Comparison of ENCODE assay signal across 7 cellular contexts in the genomic region with DNA sequence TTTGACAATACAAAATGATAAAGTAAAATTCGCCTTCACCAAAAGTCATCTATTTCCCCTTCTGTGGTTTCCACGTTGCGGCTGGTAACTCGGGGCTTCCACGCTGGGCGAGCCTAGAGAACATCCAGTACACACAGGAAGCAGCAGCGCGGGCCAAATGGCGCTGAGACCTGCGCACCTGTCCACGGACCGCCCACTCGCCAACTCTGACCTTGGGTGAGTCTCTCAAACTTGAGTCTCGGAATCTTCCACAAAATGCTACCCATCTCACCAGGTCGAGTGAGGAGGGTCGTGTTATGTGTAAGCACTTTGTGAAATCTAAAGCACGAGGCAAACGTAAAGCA. TPM values are rescaled to one million over a fixed set of nuclear protein-coding genes. Genes with fewer than 3 reads are reported as not detected.
DNase-seq lines count a peak whose midpoint lies in the region; ATAC-seq and TF ChIP-seq lines count a peak whose summit lies in the region.

No MANE protein-coding gene starts in this region.

- H3K27me3 ChIP-seq in dorsolateral prefrontal cortex (no peaks in the 10 kb centered on the region), mucosa of stomach (ENCODE audit: control insufficient read depth, insufficient read depth, low read length) (no peaks in the 10 kb centered on the region), stomach smooth muscle (ENCODE audit: control insufficient read depth in 1 of 2, insufficient read depth in 2 of 2, low read length in 2 of 2) (no peaks in the 10 kb centered on the region)

- intact Hi-C loops in dorsolateral prefrontal cortex (cut with DNase I), result loop anchor here (2.0 to 10.0 kb wide), 3 partner anchors 207 to 485 kb away; a partner anchor contains a TSS

- H3K9ac ChIP-seq in mucosa of stomach (ENCODE audit: low read length) (peak overlapping the region; percentile 51), stomach smooth muscle (ENCODE audit: low read length in 2 of 2) (peak overlapping the region; percentile 55 to 85)

- DNase-seq in NCI-H1105 (lab: John Stamatoyannopoulos, UW) (peak; percentile 61), dorsolateral prefrontal cortex (peak in 2 of 10 donors; percentile 9 to 48)
- peak; percentile 40 for DNase-seq in activated CD4-positive, CD25-positive, alpha-beta regulatory T cell treated with anti-CD3 and anti-CD28 coated beads, Interleukin-2, amount 50 U/mL, for 16 hours (ENCODE audit: low read depth, low spot score)

- H3K4me3 ChIP-seq in dorsolateral prefrontal cortex (peak overlapping the region; percentile 65 to 97 (median 84)), mucosa of stomach (ENCODE audit: low read length) (peak overlapping the region; percentile 87), stomach smooth muscle (ENCODE audit: low read length in 2 of 2) (peak overlapping the region; percentile 75 to 91)

- ATAC-seq in GM18499 (IDR thresholded peaks at IDR 0.05; ENCODE audit: insufficient read depth, unreplicated experiment) (peak; percentile 17), HG02571 (IDR thresholded peaks at IDR 0.05; ENCODE audit: unreplicated experiment) (peak; percentile 28)

- peak overlapping the region in 6 of 59 donors; percentile 9 to 71 (median 29) for H3K27ac ChIP-seq in dorsolateral prefrontal cortex
- no peak overlapping the region for H3K27ac ChIP-seq in stomach smooth muscle (ENCODE audit: low read length)

- TF ChIP-seq CTCF in dorsolateral prefrontal cortex (IDR thresholded peaks at IDR 0.05 in 54 of 56, conservative IDR thresholded peaks at IDR 0.05 in 2 of 56; ENCODE audit: low read depth in 1 of 56, partially characterized antibody in 56 of 56), result no peak

- peaks cover 8% of the 10 kb centered on the region for H3K4me1 ChIP-seq in mucosa of stomach (ENCODE audit: control insufficient read depth, insufficient read depth, low read length)
- peaks cover 8% of the 10 kb centered on the region for H3K4me1 ChIP-seq in stomach smooth muscle (ENCODE audit: control insufficient read depth, insufficient read depth, low read length)

- H3K36me3 ChIP-seq in mucosa of stomach (ENCODE audit: control insufficient read depth, insufficient read depth, low read length), result no peaks in the 10 kb centered on the region
- H3K36me3 ChIP-seq in stomach smooth muscle (ENCODE audit: control insufficient read depth in 2 of 2, insufficient read depth in 2 of 2, low read length in 2 of 2), result no peaks in the 10 kb centered on the region

- H3K9me3 ChIP-seq in mucosa of stomach (ENCODE audit: control insufficient read depth, low read length) (no peaks in the 10 kb centered on the region), stomach smooth muscle (ENCODE audit: control insufficient read depth in 2 of 2, low read length in 2 of 2) (no peaks in the 10 kb centered on the region)

RNA-seq across cellular contexts. Expression of a gene that starts 0.8 kb away (rescaled TPM):
- 10 to 100 TPM in 97 of 120 experiments, 1 to 10 TPM in 23; 6.5 to 31.5 (median 14.0) TPM for total RNA-seq in dorsolateral prefrontal cortex

RNA-seq across cellular contexts. Expression of a gene that starts 57.7 kb away (rescaled TPM):
- total RNA-seq in dorsolateral prefrontal cortex, result 10 to 100 TPM in 1 of 120 experiments, 1 to 10 TPM in 118, under 1 TPM in 1; 0.74 to 11.0 (median 3.5) TPM
